39 cellular contexts compared by ENCODE assay signal in the genomic region with DNA sequence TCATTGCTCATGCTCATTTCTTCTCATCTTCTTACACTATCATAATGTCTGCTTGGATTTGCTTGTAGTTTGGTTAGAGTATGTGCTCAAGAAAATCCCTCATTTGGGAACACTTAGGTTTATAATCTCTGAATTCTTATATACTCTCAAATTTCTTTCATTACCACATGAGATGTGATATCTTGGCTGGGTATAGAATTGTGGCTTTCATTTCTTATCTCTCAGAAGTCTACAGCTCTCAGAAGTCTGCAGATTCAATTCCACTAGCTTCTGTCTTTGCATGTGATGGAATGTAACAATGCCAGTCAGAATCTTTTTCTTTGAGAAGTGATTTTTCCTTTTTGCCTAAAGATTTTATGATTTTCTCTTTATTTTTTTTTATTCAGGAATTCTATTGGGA. TPM values are rescaled to one million over a fixed set of nuclear protein-coding genes. Genes with fewer than 3 reads are reported as not detected.
"Had no signal": no experiment of that assay in that cellular context is flagged by ENCODE, and none has a peak within 500 bp of the region (broad histone marks: within the 10 kb centered on the region; RNA-seq: fewer than 3 reads in every experiment).

No MANE protein-coding gene starts in this region.

- H3K9me3 ChIP-seq: MG63 had no signal

- H3K4me3 ChIP-seq: MG63 had no signal

- H3K27me3 ChIP-seq: MG63 had no signal

- H3K36me3 ChIP-seq: MG63 had no signal

- DNase-seq: Karpas-422, Kasumi-1, MG63, MM.1S, MV-4-11, NCI-H1048, NCI-H1092, NCI-H1092 treated with DMSO at 0.1 percent for 48 hours, NCI-H1105, NCI-H1105 treated with DMSO at 0.1 percent for 48 hours, NCI-H1417, NCI-H1417 treated with DMSO at 0.1 percent for 48 hours, NCI-H1436, NCI-H1436 treated with DMSO at 0.1 percent for 48 hours, NCI-H146, NCI-H1694, NCI-H1694 treated with DMSO at 0.1 percent for 48 hours, NCI-H187, NCI-H187 treated with DMSO at 0.1 percent for 48 hours, NCI-H1930, NCI-H2029, NCI-H2029 treated with DMSO at 0.1 percent for 48 hours, NCI-H2081, NCI-H2081 treated with DMSO at 0.1 percent for 48 hours, NCI-H2107, NCI-H2171, NCI-H2171 treated with DMSO at 0.1 percent for 48 hours, NCI-H2227 treated with DMSO at 0.1 percent for 48 hours, NCI-H226, NCI-H345, NCI-H446, NCI-H446 treated with DMSO at 0.1 percent for 48 hours, NCI-H510A, NCI-H510A treated with DMSO at 0.1 percent for 48 hours, NCI-H524 had no signal

RNA-seq across cellular contexts. Expression of a gene that starts 50.9 kb away (rescaled TPM):
- total RNA-seq: LHCN-M2, M059J, MCF 10A, NCI-H460 had no signal
